In genomic region chr6:162343196-162343901, GRCh38 we compare ENCODE assay signal across 15 cellular contexts.
DNase-seq lines count a peak whose midpoint lies in the region; ATAC-seq and TF ChIP-seq lines count a peak whose summit lies in the region.
"Had no signal": no experiment of that assay in that cellular context is flagged by ENCODE, and none has a peak within 500 bp of the region (broad histone marks: within the 10 kb centered on the region; RNA-seq: fewer than 3 reads in every experiment).

No MANE protein-coding gene starts in this region.

- H3K9me3 ChIP-seq in HCT116 (ENCODE audit: control insufficient read depth in 1 of 2, insufficient read depth in 1 of 2, low read depth in 1 of 2, low read length in 2 of 2) = no peaks in the 10 kb centered on the region
- H3K9me3 ChIP-seq: BLaER1, colonic mucosa, gastrocnemius medialis had no signal

- TF ChIP-seq CTCF in HCT116 (IDR thresholded peaks at IDR 0.05 in 2 of 3, conservative IDR thresholded peaks at IDR 0.05 in 1 of 3; ENCODE audit: borderline replicate concordance in 1 of 3, insufficient read depth in 1 of 3, low read depth in 2 of 3, low read length in 2 of 3) (peak in 2 of 3 experiments; percentile 15 to 23; a peak in 2 of 6 replicates), fibroblast of mammary gland (conservative IDR thresholded peaks at IDR 0.05; ENCODE audit: control insufficient read depth, insufficient read depth, low read depth, low read length) (peak; percentile 40)

- no peak overlapping the region for H2AFZ ChIP-seq in HCT116 (ENCODE audit: low read depth, low read length, poor library complexity, severe bottlenecking)

- intact Hi-C loops in HCT116 (cut with micrococcal nuclease) = no loop called here
- intact Hi-C loops in activated naive CD4-positive, alpha-beta T cell treated with anti-CD3 and anti-CD28 coated beads for 36 hours (cut with micrococcal nuclease) = no loop called here

- peak; percentile 83 for ATAC-seq in HCT116
- ATAC-seq in HG03108 (IDR thresholded peaks at IDR 0.05; ENCODE audit: unreplicated experiment) = no peak
- ATAC-seq: activated CD4-positive, alpha-beta T cell treated with anti-CD3 and anti-CD28 coated beads for 36 hours; gastrocnemius medialis had no signal

- in situ Hi-C loops in SK-MEL-5 (cut with HindIII; ENCODE audit: low pct_unique_long_range_greater_than_20kb, low sequenced_read_pairs) = no loop called here

- POLR2A ChIA-PET in HCT116 (lab: Charles Lee) = no interaction called here

- H3K27me3 Mint-ChIP-seq in activated naive CD4-positive, alpha-beta T cell treated with anti-CD3 and anti-CD28 coated beads for 36 hours (ENCODE audit: low read depth) = no peaks in the 10 kb centered on the region
- H3K27me3 Mint-ChIP-seq: activated CD4-positive, alpha-beta T cell treated with anti-CD3 and anti-CD28 coated beads for 36 hours had no signal

- CTCF ChIA-PET in HCT116 (lab: Charles Lee) = no interaction called here
- CTCF ChIA-PET in activated naive CD4-positive, alpha-beta T cell treated with anti-CD3 and anti-CD28 coated beads for 36 hours (lab: Charles Lee) = no interaction called here

- H3K27ac Mint-ChIP-seq in activated naive CD4-positive, alpha-beta T cell treated with anti-CD3 and anti-CD28 coated beads for 36 hours = no peak overlapping the region
- H3K27ac Mint-ChIP-seq: activated CD4-positive, alpha-beta T cell treated with anti-CD3 and anti-CD28 coated beads for 36 hours had no signal

- H3K9me2 ChIP-seq in HCT116 (ENCODE audit: insufficient read depth) = no peaks in the 10 kb centered on the region

- H4K20me1 ChIP-seq in HCT116 (ENCODE audit: insufficient read depth) = no peaks in the 10 kb centered on the region
- H4K20me1 ChIP-seq: BLaER1 had no signal

- DNase-seq in HCT116 (ENCODE audit: low read depth, low spot score) (peak; percentile 4), SK-MEL-5 (ENCODE audit: low read depth, low spot score) (peak; percentile 41), fibroblast of mammary gland (ENCODE audit: low read depth) (peak; percentile 35), renal cortical epithelial cell (ENCODE audit: low read depth) (peak; percentile 4), SHP77 treated with DMSO at 0.1 percent for 48 hours (lab: John Stamatoyannopoulos, UW) (no peak)
- DNase-seq in activated naive CD4-positive, alpha-beta T cell treated with anti-CD3 and anti-CD28 coated beads for 36 hours = no peak
- DNase-seq: activated CD4-positive, alpha-beta T cell treated with anti-CD3 and anti-CD28 coated beads for 36 hours; activated gamma-delta T cell; colonic mucosa; gastrocnemius medialis; NCI-H2029 treated with DMSO at 0.1 percent for 48 hours; NCI-H524 treated with DMSO at 0.1 percent for 48 hours; T1000 had no signal

- no peaks in the 10 kb centered on the region for H3K4me1 ChIP-seq in HCT116 (ENCODE audit: control insufficient read depth in 1 of 2, insufficient read depth in 2 of 2, low read length in 2 of 2)
- H3K4me1 ChIP-seq: BLaER1, colonic mucosa had no signal

- RAD21 ChIA-PET in HCT116 (lab: Charles Lee; ENCODE audit: low non-redundant PET in 1 of 2, low total read pairs in 2 of 2, uncharacterized antibody in 2 of 2, unreplicated experiment in 2 of 2) = no interaction called here

- no peak overlapping the region for H3K4me3 Mint-ChIP-seq in activated naive CD4-positive, alpha-beta T cell treated with anti-CD3 and anti-CD28 coated beads for 36 hours
- H3K4me3 Mint-ChIP-seq: activated CD4-positive, alpha-beta T cell treated with anti-CD3 and anti-CD28 coated beads for 36 hours had no signal

- BruUV-seq in HCT116 (replicated peaks; lab: Mats Ljungman, UMichigan) = no TSS peak

- H3K27ac ChIP-seq in HCT116 (ENCODE audit: low read depth, low read length) = no peak overlapping the region
- H3K27ac ChIP-seq: BLaER1, colonic mucosa, gastrocnemius medialis had no signal

- H3K9ac ChIP-seq in HCT116 (ENCODE audit: low read length) = no peak overlapping the region
- H3K9ac ChIP-seq: BLaER1 had no signal

- no peak overlapping the region for H3K4me2 ChIP-seq in HCT116 (ENCODE audit: low read length)
- H3K4me2 ChIP-seq: BLaER1 had no signal

- H3K9me3 Mint-ChIP-seq in activated naive CD4-positive, alpha-beta T cell treated with anti-CD3 and anti-CD28 coated beads for 36 hours = no peaks in the 10 kb centered on the region

- H3K4me3 ChIP-seq in HCT116 (replicated peaks in 1 of 2; ENCODE audit: low read depth in 1 of 2, low read length in 2 of 2) (no peak overlapping the region), fibroblast of mammary gland (ENCODE audit: control insufficient read depth, low read depth, low read length) (no peak overlapping the region)
- H3K4me3 ChIP-seq: BLaER1, colonic mucosa, gastrocnemius medialis had no signal

- H3K36me3 Mint-ChIP-seq in activated naive CD4-positive, alpha-beta T cell treated with anti-CD3 and anti-CD28 coated beads for 36 hours (ENCODE audit: low read depth) = no peaks in the 10 kb centered on the region

- TF ChIP-seq RAD21 in HCT116 (IDR thresholded peaks at IDR 0.05; ENCODE audit: low read depth) = no peak

- H3K4me1 Mint-ChIP-seq in activated naive CD4-positive, alpha-beta T cell treated with anti-CD3 and anti-CD28 coated beads for 36 hours (ENCODE audit: low read depth) = no peaks in the 10 kb centered on the region
- H3K4me1 Mint-ChIP-seq: activated CD4-positive, alpha-beta T cell treated with anti-CD3 and anti-CD28 coated beads for 36 hours had no signal

- no peaks in the 10 kb centered on the region for H3K79me2 ChIP-seq in HCT116 (ENCODE audit: insufficient read depth, low read length)

- H3K36me3 ChIP-seq in HCT116 (ENCODE audit: control insufficient read depth in 1 of 2, insufficient read depth in 2 of 2, low read length in 2 of 2) = no peaks in the 10 kb centered on the region
- H3K36me3 ChIP-seq: BLaER1, colonic mucosa, gastrocnemius medialis had no signal

- no peak for TF ChIP-seq POLR2A in HCT116 (IDR thresholded peaks at IDR 0.05; ENCODE audit: borderline replicate concordance, extremely low read depth, insufficient read depth, insufficient read length)

- H3K27me3 ChIP-seq in HCT116 (ENCODE audit: insufficient read depth, low read length) = no peaks in the 10 kb centered on the region
- H3K27me3 ChIP-seq: BLaER1, colonic mucosa, gastrocnemius medialis had no signal

TF ChIP-seq in HCT116, 20 proteins besides CTCF, POLR2A, EP300 and RAD21:
- TF ChIP-seq SRF (IDR thresholded peaks at IDR 0.05; ENCODE audit: low read depth) = no peak
- no peak for TF ChIP-seq ZNF274 (IDR thresholded peaks at IDR 0.05; ENCODE audit: low read depth, low read length)
- no peak for TF ChIP-seq TCF7L2 (IDR thresholded peaks at IDR 0.05; ENCODE audit: borderline replicate concordance, extremely low read depth, insufficient read depth, insufficient read length)
- TF ChIP-seq SIN3A (IDR thresholded peaks at IDR 0.05; ENCODE audit: low read depth) = no peak
- TF ChIP-seq YY1 (IDR thresholded peaks at IDR 0.05; ENCODE audit: extremely low read depth, insufficient replicate concordance, low read depth, low read length) = no peak
- TF ChIP-seq ELF1 (IDR thresholded peaks at IDR 0.05; ENCODE audit: borderline replicate concordance, low read depth) = no peak
- TF ChIP-seq CBX3 (IDR thresholded peaks at IDR 0.05; ENCODE audit: low read depth) = no peak
- TF ChIP-seq, protein P1, sequence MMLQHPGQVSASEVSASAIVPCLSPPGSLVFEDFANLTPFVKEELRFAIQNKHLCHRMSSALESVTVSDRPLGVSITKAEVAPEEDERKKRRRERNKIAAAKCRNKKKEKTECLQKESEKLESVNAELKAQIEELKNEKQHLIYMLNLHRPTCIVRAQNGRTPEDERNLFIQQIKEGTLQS (IDR thresholded peaks at IDR 0.05) = no peak
- TF ChIP-seq, protein P2, sequence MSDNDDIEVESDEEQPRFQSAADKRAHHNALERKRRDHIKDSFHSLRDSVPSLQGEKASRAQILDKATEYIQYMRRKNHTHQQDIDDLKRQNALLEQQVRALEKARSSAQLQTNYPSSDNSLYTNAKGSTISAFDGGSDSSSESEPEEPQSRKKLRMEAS (IDR thresholded peaks at IDR 0.05) = no peak

Comparison
In these comparisons a context has a peak if more than half of its experiments do, and no peak if none do; other contexts are left out.
1. DNase-seq: peak in HCT116 (single experiment), SK-MEL-5 (single experiment), fibroblast of mammary gland (single experiment) and renal cortical epithelial cell (single experiment); none in activated naive CD4-positive, alpha-beta T cell treated with anti-CD3 and anti-CD28 coated beads for 36 hours (single experiment) and SHP77 treated with DMSO at 0.1 percent for 48 hours (single experiment).